Comparison of ENCODE assay signal across 8 cellular contexts in genomic region chr10:96719205-96719604, GRCh38. TPM values are rescaled to one million over a fixed set of nuclear protein-coding genes. Genes with fewer than 3 reads are reported as not detected.
DNase-seq lines count a peak whose midpoint lies in the region; ATAC-seq and TF ChIP-seq lines count a peak whose summit lies in the region.

No MANE protein-coding gene starts in this region.

- H3K4me1 Mint-ChIP-seq in activated naive CD8-positive, alpha-beta T cell (ENCODE audit: low read depth), result peaks cover 13% of the 10 kb centered on the region
- peaks cover 17 to 35% (median 26%) of the 10 kb centered on the region in 7 donors for H3K4me1 Mint-ChIP-seq in naive thymus-derived CD4-positive, alpha-beta T cell

- CTCF ChIA-PET in naive thymus-derived CD4-positive, alpha-beta T cell (lab: Charles Lee), result no interaction called here

- peaks cover 6 to 20% of the 10 kb centered on the region in 2 donors for H3K4me1 ChIP-seq in naive thymus-derived CD4-positive, alpha-beta T cell (ENCODE audit: control insufficient read depth in 2 of 2, insufficient read depth in 2 of 2, low read length in 2 of 2)

- no peaks in the 10 kb centered on the region for H3K36me3 ChIP-seq in naive thymus-derived CD4-positive, alpha-beta T cell (ENCODE audit: control insufficient read depth in 2 of 3, insufficient read depth in 3 of 3, low read length in 3 of 3)

- H3K9me3 ChIP-seq in naive thymus-derived CD4-positive, alpha-beta T cell (ENCODE audit: control insufficient read depth in 2 of 3, low read length in 3 of 3), result no peaks in the 10 kb centered on the region

- H3K4me3 Mint-ChIP-seq in activated naive CD8-positive, alpha-beta T cell, result peak overlapping the region; percentile 93
- H3K4me3 Mint-ChIP-seq in naive thymus-derived CD4-positive, alpha-beta T cell, result peak overlapping the region; percentile 84 to 98 (median 92)

- H3K27ac ChIP-seq in HL-60 (replicated peaks), result peak overlapping the region; percentile 95
- H3K27ac ChIP-seq in naive thymus-derived CD4-positive, alpha-beta T cell (ENCODE audit: low read depth, low read length), result no peak overlapping the region

- peak overlapping the region; percentile 83 for H3K4me3 ChIP-seq in HL-60 (replicated peaks; ENCODE audit: insufficient read depth, low read length)
- peak overlapping the region; percentile 58 for H3K4me3 ChIP-seq in naive thymus-derived CD4-positive, alpha-beta T cell (ENCODE audit: low read length)

- no peak for ATAC-seq in naive thymus-derived CD4-positive, alpha-beta T cell
- no peak for ATAC-seq in GM18505 (IDR thresholded peaks at IDR 0.05; ENCODE audit: unreplicated experiment)

- H3K36me3 Mint-ChIP-seq in activated naive CD8-positive, alpha-beta T cell, result no peaks in the 10 kb centered on the region
- no peaks in the 10 kb centered on the region for H3K36me3 Mint-ChIP-seq in naive thymus-derived CD4-positive, alpha-beta T cell

- H3K27me3 Mint-ChIP-seq in activated naive CD8-positive, alpha-beta T cell, result no peaks in the 10 kb centered on the region
- H3K27me3 Mint-ChIP-seq in naive thymus-derived CD4-positive, alpha-beta T cell, result peaks cover 0 to 24% (median 4%) of the 10 kb centered on the region in 5 donors

- TF ChIP-seq POLR2A in GM18505 (IDR thresholded peaks at IDR 0.05; ENCODE audit: borderline replicate concordance, extremely low read depth, insufficient read depth, insufficient read length), result no peak

- H3K9me3 Mint-ChIP-seq in activated naive CD8-positive, alpha-beta T cell (ENCODE audit: low read depth), result no peaks in the 10 kb centered on the region
- H3K9me3 Mint-ChIP-seq in naive thymus-derived CD4-positive, alpha-beta T cell, result peaks cover 0 to 1% (median 0%) of the 10 kb centered on the region in 11 donors

- POLR2A ChIA-PET in naive thymus-derived CD4-positive, alpha-beta T cell (lab: Charles Lee), result no interaction called here

- no peak for TF ChIP-seq CTCF in HL-60 (IDR thresholded peaks at IDR 0.05; ENCODE audit: insufficient read depth, low read length)

- H3K27ac Mint-ChIP-seq in activated naive CD8-positive, alpha-beta T cell, result no peak overlapping the region
- H3K27ac Mint-ChIP-seq in naive thymus-derived CD4-positive, alpha-beta T cell, result peak overlapping the region in 3 of 9 donors; percentile 16 to 76 (median 69)

- H3K27me3 ChIP-seq in HL-60 (ENCODE audit: insufficient read depth, poor library complexity, severe bottlenecking), result no peaks in the 10 kb centered on the region
- no peaks in the 10 kb centered on the region for H3K27me3 ChIP-seq in naive thymus-derived CD4-positive, alpha-beta T cell (ENCODE audit: control insufficient read depth in 2 of 2, insufficient read depth in 2 of 2, low read length in 2 of 2)

- intact Hi-C loops in naive thymus-derived CD4-positive, alpha-beta T cell (cut with micrococcal nuclease), result no loop called here

- DNase-seq in DMS53 treated with DMSO at 0.1 percent for 48 hours (lab: John Stamatoyannopoulos, UW; ENCODE audit: unreplicated experiment) (peak; percentile 97), HL-60 (ENCODE audit: low read depth in 1 of 2, low spot score in 1 of 2) (no peak), NCI-H1930 (lab: John Stamatoyannopoulos, UW) (no peak), DMS 273 treated with DMSO at 0.1 percent for 48 hours (lab: John Stamatoyannopoulos, UW) (no peak), iPS-NIHi7 (ENCODE audit: extremely low spot score) (no peak)
- no peak for DNase-seq in naive thymus-derived CD4-positive, alpha-beta T cell

RNA-seq across cellular contexts. Expression of gene PIK3AP1, which starts 1.1 kb away (rescaled TPM):
- 10 to 100 TPM in 1 of 5 experiments, 1 to 10 TPM in 4; 2.5 to 68.1 (median 6.9) TPM for total RNA-seq in naive thymus-derived CD4-positive, alpha-beta T cell
- polyA plus RNA-seq in naive thymus-derived CD4-positive, alpha-beta T cell, result under 1 TPM; 0.46 to 0.57 TPM
